Comparison of ENCODE assay signal across 9 cellular contexts in genomic region chr5:53262348-53262970, GRCh38.
DNase-seq lines count a peak whose midpoint lies in the region; TF ChIP-seq lines count a peak whose summit lies in the region.
"Had no signal": no experiment of that assay in that cellular context is flagged by ENCODE, and none has a peak within 500 bp of the region (broad histone marks: within the 10 kb centered on the region; RNA-seq: fewer than 3 reads in every experiment).

No MANE protein-coding gene starts in this region.

- peaks cover 10% of the 10 kb centered on the region for H3K27me3 Mint-ChIP-seq in activated naive CD4-positive, alpha-beta T cell treated with anti-CD3 and anti-CD28 coated beads for 36 hours (ENCODE audit: low read depth)
- H3K27me3 Mint-ChIP-seq in type B pancreatic cell: no peaks in the 10 kb centered on the region

- H3K9me3 Mint-ChIP-seq in activated naive CD4-positive, alpha-beta T cell treated with anti-CD3 and anti-CD28 coated beads for 36 hours: no peaks in the 10 kb centered on the region
- H3K9me3 Mint-ChIP-seq in type B pancreatic cell: peaks cover 6% of the 10 kb centered on the region
- H3K9me3 Mint-ChIP-seq: T-helper 2 cell treated with Interferon-gamma antibody and Interleukin-4, amounts not matched to agents 5 μg/mL and 100 μg/mL, for 36 hours had no signal

- DNase-seq in activated naive CD4-positive, alpha-beta T cell treated with anti-CD3 and anti-CD28 coated beads for 36 hours: peak; percentile 25
- no peak for DNase-seq in activated naive CD4-positive, alpha-beta T cell (lab: John Stamatoyannopoulos, UW)
- DNase-seq in RPMI8226 (peak; percentile 28), fibroblast of villous mesenchyme (ENCODE audit: low read depth) (peak; percentile 68), type B pancreatic cell (ENCODE audit: extremely low spot score, unreplicated experiment) (no peak), NCI-H1048 (lab: John Stamatoyannopoulos, UW) (no peak), NOMO-1 treated with dmso at 0.1 percent for 144 hours (lab: John Stamatoyannopoulos, UW; ENCODE audit: unreplicated experiment) (no peak), NCI-H1694 (lab: John Stamatoyannopoulos, UW) (no peak)

- H3K4me1 Mint-ChIP-seq in activated naive CD4-positive, alpha-beta T cell treated with anti-CD3 and anti-CD28 coated beads for 36 hours (ENCODE audit: low read depth): no peaks in the 10 kb centered on the region
- no peaks in the 10 kb centered on the region for H3K4me1 Mint-ChIP-seq in type B pancreatic cell (ENCODE audit: unreplicated experiment)

- H3K36me3 Mint-ChIP-seq in activated naive CD4-positive, alpha-beta T cell treated with anti-CD3 and anti-CD28 coated beads for 36 hours (ENCODE audit: low read depth): no peaks in the 10 kb centered on the region
- H3K36me3 Mint-ChIP-seq in type B pancreatic cell: no peaks in the 10 kb centered on the region

- TF ChIP-seq CTCF in fibroblast of villous mesenchyme (IDR thresholded peaks at IDR 0.05; ENCODE audit: insufficient read depth, low read depth, low read length) (peak; percentile 76), type B pancreatic cell (conservative IDR thresholded peaks at IDR 0.05) (peak; percentile 60)

- H3K27ac Mint-ChIP-seq in activated naive CD4-positive, alpha-beta T cell treated with anti-CD3 and anti-CD28 coated beads for 36 hours: no peak overlapping the region
- no peak overlapping the region for H3K27ac Mint-ChIP-seq in type B pancreatic cell
- H3K27ac Mint-ChIP-seq: T-helper 2 cell treated with Interferon-gamma antibody and Interleukin-4, amounts not matched to agents 5 μg/mL and 100 μg/mL, for 36 hours had no signal

- H3K4me3 Mint-ChIP-seq in activated naive CD4-positive, alpha-beta T cell treated with anti-CD3 and anti-CD28 coated beads for 36 hours: no peak overlapping the region
- H3K4me3 Mint-ChIP-seq in type B pancreatic cell: no peak overlapping the region
- H3K4me3 Mint-ChIP-seq: T-helper 2 cell treated with Interferon-gamma antibody and Interleukin-4, amounts not matched to agents 5 μg/mL and 100 μg/mL, for 36 hours had no signal

- H3K4me3 ChIP-seq in fibroblast of villous mesenchyme (ENCODE audit: low read depth, low read length): no peak overlapping the region

- CTCF ChIA-PET in activated naive CD4-positive, alpha-beta T cell treated with anti-CD3 and anti-CD28 coated beads for 36 hours (lab: Charles Lee): interaction anchor here (0.6 to 0.7 kb wide), 3 partner anchors 63 to 416 kb away, joined by 3 to 6 read pairs (median 4); no protein-coding TSS in a partner anchor

- intact Hi-C loops in activated naive CD4-positive, alpha-beta T cell treated with anti-CD3 and anti-CD28 coated beads for 36 hours (cut with micrococcal nuclease): loop anchor here (2.0 to 5.0 kb wide), 2 partner anchors 216 to 955 kb away; no protein-coding TSS in a partner anchor

Comparison
In these comparisons a context has a peak if more than half of its experiments do, and no peak if none do; other contexts are left out.
1. DNase-seq: peak in activated naive CD4-positive, alpha-beta T cell treated with anti-CD3 and anti-CD28 coated beads for 36 hours (single experiment), RPMI8226 (single experiment) and fibroblast of villous mesenchyme (single experiment); none in activated naive CD4-positive, alpha-beta T cell (0 of 4), type B pancreatic cell (single experiment), NCI-H1048 (single experiment), NOMO-1 treated with dmso at 0.1 percent for 144 hours (single experiment) and NCI-H1694 (single experiment).